9 cellular contexts compared by ENCODE assay signal in genomic region chrX:31099536-31100090, GRCh38. TPM values are rescaled to one million over a fixed set of nuclear protein-coding genes. Genes with fewer than 3 reads are reported as not detected.
DNase-seq lines count a peak whose midpoint lies in the region; ATAC-seq and TF ChIP-seq lines count a peak whose summit lies in the region.
"Had no signal": no experiment of that assay in that cellular context is flagged by ENCODE, and none has a peak within 500 bp of the region (broad histone marks: within the 10 kb centered on the region; RNA-seq: fewer than 3 reads in every experiment).

No MANE protein-coding gene starts in this region.

- ATAC-seq in GM18861 (IDR thresholded peaks at IDR 0.05; ENCODE audit: unreplicated experiment): peak; percentile 77
- ATAC-seq in GM21515 (IDR thresholded peaks at IDR 0.05; ENCODE audit: unreplicated experiment): peak; percentile 67
- peak; percentile 56 for ATAC-seq in HG03469 (IDR thresholded peaks at IDR 0.05; ENCODE audit: unreplicated experiment)
- ATAC-seq in left colon: no peak

- no peaks in the 10 kb centered on the region for H3K9me3 ChIP-seq in testis

- DNase-seq in fibroblast of pulmonary artery (ENCODE audit: low read depth) (peak; percentile 0), left colon (no peak), Calu3 (no peak), amygdala (lab: John Stamatoyannopoulos, UW) (no peak), testis (no peak)
- DNase-seq: brain microvascular endothelial cell had no signal

- peaks cover 18% of the 10 kb centered on the region for H3K27me3 Mint-ChIP-seq in Calu3 (ENCODE audit: unreplicated experiment)

- WGBS in testis, 2 donors: 94 to 95% methylated on average over 2 of the region's 2 CpGs

- H3K36me3 Mint-ChIP-seq in Calu3 (ENCODE audit: insufficient read depth, unreplicated experiment): no peaks in the 10 kb centered on the region

- BruUV-seq in Calu3 (replicated peaks; lab: Mats Ljungman, UMichigan): no TSS peak

- H3K4me3 ChIP-seq in fibroblast of pulmonary artery (replicated peaks; ENCODE audit: low read depth, low read length) (no peak overlapping the region), testis (no peak overlapping the region)

- TF ChIP-seq POLR2A in testis (IDR thresholded peaks at IDR 0.05): no peak

- no peak overlapping the region for H3K4me3 Mint-ChIP-seq in Calu3 (ENCODE audit: low read depth, unreplicated experiment)

- no peak for TF ChIP-seq CTCF in fibroblast of pulmonary artery (IDR thresholded peaks at IDR 0.05; ENCODE audit: low read length, missing control alignments)
- TF ChIP-seq CTCF in Calu3 (IDR thresholded peaks at IDR 0.05; ENCODE audit: unreplicated experiment): no peak
- no peak for TF ChIP-seq CTCF in testis (IDR thresholded peaks at IDR 0.05)

- H3K27ac Mint-ChIP-seq in Calu3 (ENCODE audit: unreplicated experiment): no peak overlapping the region

- H3K27ac ChIP-seq in testis: no peak overlapping the region
- H3K27ac ChIP-seq: brain microvascular endothelial cell had no signal

- intact Hi-C loops in left colon (cut with DNase I, micrococcal nuclease): no loop called here
- intact Hi-C loops in Calu3 (cut with micrococcal nuclease; ENCODE audit: unreplicated experiment): no loop called here
- intact Hi-C loops in testis (cut with DNase I; ENCODE audit: low total_unique reads): no loop called here

- no peaks in the 10 kb centered on the region for H3K27me3 ChIP-seq in testis
- H3K27me3 ChIP-seq: brain microvascular endothelial cell had no signal

- H3K4me1 Mint-ChIP-seq in Calu3 (ENCODE audit: low read depth, unreplicated experiment): no peaks in the 10 kb centered on the region

- H3K9me3 Mint-ChIP-seq in Calu3 (ENCODE audit: low read depth, unreplicated experiment): no peaks in the 10 kb centered on the region

- CTCF ChIA-PET in Calu3 (lab: Charles Lee): interaction anchor here (0.8 kb wide), 1 partner anchor 9 kb away, joined by 3 read pairs; no protein-coding TSS in a partner anchor

- no peaks in the 10 kb centered on the region for H3K4me1 ChIP-seq in testis

- H3K36me3 ChIP-seq in testis (ENCODE audit: low read depth, missing control alignments): no peaks in the 10 kb centered on the region
- H3K36me3 ChIP-seq: brain microvascular endothelial cell had no signal

RNA-seq across cellular contexts. Expression of gene FTHL17, which starts 27.8 kb away (rescaled TPM):
- total RNA-seq in left colon: not detected
- not detected in 2 replicates for total RNA-seq in Calu3 (2022)
- 1 to 10 TPM; 2.4 to 5.0 TPM for total RNA-seq in testis
- polyA plus RNA-seq in testis (ENCODE audit: insufficient read depth, low read depth, low replicate concordance): 3.2 TPM
